Comparison of ENCODE assay signal across 2 cellular contexts in genomic region chr9:73023025-73023541, GRCh38.
TF ChIP-seq lines count a peak whose summit lies in the region.

No MANE protein-coding gene starts in this region.

TF ChIP-seq in SK-N-SH treated with all-trans-retinoic acid at 6 μM for 48 hours, 23 proteins besides CTCF, POLR2A, EP300 and RAD21 (continued from another document):
- TF ChIP-seq, protein P1, sequence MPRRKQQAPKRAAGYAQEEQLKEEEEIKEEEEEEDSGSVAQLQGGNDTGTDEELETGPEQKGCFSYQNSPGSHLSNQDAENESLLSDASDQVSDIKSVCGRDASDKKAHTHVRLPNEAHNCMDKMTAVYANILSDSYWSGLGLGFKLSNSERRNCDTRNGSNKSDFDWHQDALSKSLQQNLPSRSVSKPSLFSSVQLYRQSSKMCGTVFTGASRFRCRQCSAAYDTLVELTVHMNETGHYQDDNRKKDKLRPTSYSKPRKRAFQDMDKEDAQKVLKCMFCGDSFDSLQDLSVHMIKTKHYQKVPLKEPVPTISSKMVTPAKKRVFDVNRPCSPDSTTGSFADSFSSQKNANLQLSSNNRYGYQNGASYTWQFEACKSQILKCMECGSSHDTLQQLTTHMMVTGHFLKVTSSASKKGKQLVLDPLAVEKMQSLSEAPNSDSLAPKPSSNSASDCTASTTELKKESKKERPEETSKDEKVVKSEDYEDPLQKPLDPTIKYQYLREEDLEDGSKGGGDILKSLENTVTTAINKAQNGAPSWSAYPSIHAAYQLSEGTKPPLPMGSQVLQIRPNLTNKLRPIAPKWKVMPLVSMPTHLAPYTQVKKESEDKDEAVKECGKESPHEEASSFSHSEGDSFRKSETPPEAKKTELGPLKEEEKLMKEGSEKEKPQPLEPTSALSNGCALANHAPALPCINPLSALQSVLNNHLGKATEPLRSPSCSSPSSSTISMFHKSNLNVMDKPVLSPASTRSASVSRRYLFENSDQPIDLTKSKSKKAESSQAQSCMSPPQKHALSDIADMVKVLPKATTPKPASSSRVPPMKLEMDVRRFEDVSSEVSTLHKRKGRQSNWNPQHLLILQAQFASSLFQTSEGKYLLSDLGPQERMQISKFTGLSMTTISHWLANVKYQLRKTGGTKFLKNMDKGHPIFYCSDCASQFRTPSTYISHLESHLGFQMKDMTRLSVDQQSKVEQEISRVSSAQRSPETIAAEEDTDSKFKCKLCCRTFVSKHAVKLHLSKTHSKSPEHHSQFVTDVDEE (CRISPR knock-in tag; IDR thresholded peaks at IDR 0.05): no peak
- no peak for TF ChIP-seq SNAI2 (CRISPR knock-in tag; IDR thresholded peaks at IDR 0.05)
- no peak for TF ChIP-seq GLIS3 (CRISPR knock-in tag; IDR thresholded peaks at IDR 0.05)
- no peak for TF ChIP-seq CREB5 (CRISPR knock-in tag; IDR thresholded peaks at IDR 0.05; ENCODE audit: low read depth)
- no peak for TF ChIP-seq ZNF565 (CRISPR knock-in tag; conservative IDR thresholded peaks at IDR 0.05; ENCODE audit: low read depth)
- TF ChIP-seq, protein P2, sequence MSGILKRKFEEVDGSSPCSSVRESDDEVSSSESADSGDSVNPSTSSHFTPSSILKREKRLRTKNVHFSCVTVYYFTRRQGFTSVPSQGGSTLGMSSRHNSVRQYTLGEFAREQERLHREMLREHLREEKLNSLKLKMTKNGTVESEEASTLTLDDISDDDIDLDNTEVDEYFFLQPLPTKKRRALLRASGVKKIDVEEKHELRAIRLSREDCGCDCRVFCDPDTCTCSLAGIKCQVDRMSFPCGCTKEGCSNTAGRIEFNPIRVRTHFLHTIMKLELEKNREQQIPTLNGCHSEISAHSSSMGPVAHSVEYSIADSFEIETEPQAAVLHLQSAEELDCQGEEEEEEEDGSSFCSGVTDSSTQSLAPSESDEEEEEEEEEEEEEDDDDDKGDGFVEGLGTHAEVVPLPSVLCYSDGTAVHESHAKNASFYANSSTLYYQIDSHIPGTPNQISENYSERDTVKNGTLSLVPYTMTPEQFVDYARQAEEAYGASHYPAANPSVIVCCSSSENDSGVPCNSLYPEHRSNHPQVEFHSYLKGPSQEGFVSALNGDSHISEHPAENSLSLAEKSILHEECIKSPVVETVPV (CRISPR knock-in tag; IDR thresholded peaks at IDR 0.05): no peak
- TF ChIP-seq ESRRG (CRISPR knock-in tag; IDR thresholded peaks at IDR 0.05): no peak
- no peak for TF ChIP-seq CSDC2 (CRISPR knock-in tag; IDR thresholded peaks at IDR 0.05)
- no peak for TF ChIP-seq ZC3H10 (CRISPR knock-in tag; IDR thresholded peaks at IDR 0.05)
- no peak for TF ChIP-seq OSR1 (CRISPR knock-in tag; IDR thresholded peaks at IDR 0.05)
- no peak for TF ChIP-seq RARB (CRISPR knock-in tag; IDR thresholded peaks at IDR 0.05)
TF ChIP-seq in SK-N-SH treated with all-trans-retinoic acid at 6 μM for 48 hours: peak in this region for 0.

TF ChIP-seq in K562, 482 proteins besides CTCF, POLR2A, EP300 and RAD21 (continued from another document and continues in another):
- TF ChIP-seq CXXC5 (CRISPR knock-in tag; IDR thresholded peaks at IDR 0.05): peak; percentile 34; the same call in 1 of the 2 replicates
- TF ChIP-seq, protein P3, sequence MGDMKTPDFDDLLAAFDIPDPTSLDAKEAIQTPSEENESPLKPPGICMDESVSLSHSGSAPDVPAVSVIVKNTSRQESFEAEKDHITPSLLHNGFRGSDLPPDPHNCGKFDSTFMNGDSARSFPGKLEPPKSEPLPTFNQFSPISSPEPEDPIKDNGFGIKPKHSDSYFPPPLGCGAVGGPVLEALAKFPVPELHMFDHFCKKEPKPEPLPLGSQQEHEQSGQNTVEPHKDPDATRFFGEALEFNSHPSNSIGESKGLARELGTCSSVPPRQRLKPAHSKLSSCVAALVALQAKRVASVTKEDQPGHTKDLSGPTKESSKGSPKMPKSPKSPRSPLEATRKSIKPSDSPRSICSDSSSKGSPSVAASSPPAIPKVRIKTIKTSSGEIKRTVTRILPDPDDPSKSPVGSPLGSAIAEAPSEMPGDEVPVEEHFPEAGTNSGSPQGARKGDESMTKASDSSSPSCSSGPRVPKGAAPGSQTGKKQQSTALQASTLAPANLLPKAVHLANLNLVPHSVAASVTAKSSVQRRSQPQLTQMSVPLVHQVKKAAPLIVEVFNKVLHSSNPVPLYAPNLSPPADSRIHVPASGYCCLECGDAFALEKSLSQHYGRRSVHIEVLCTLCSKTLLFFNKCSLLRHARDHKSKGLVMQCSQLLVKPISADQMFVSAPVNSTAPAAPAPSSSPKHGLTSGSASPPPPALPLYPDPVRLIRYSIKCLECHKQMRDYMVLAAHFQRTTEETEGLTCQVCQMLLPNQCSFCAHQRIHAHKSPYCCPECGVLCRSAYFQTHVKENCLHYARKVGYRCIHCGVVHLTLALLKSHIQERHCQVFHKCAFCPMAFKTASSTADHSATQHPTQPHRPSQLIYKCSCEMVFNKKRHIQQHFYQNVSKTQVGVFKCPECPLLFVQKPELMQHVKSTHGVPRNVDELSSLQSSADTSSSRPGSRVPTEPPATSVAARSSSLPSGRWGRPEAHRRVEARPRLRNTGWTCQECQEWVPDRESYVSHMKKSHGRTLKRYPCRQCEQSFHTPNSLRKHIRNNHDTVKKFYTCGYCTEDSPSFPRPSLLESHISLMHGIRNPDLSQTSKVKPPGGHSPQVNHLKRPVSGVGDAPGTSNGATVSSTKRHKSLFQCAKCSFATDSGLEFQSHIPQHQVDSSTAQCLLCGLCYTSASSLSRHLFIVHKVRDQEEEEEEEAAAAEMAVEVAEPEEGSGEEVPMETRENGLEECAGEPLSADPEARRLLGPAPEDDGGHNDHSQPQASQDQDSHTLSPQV (IDR thresholded peaks at IDR 0.05): 0 out of 2 replicates have a peak, but pooled peaks have one; percentile 42
- TF ChIP-seq CEBPB (tag; IDR thresholded peaks at IDR 0.05): peak; percentile 51
- peak in 1 of 2 experiments; percentile 28; a peak in 1 of 4 replicates for TF ChIP-seq FOXA3 (CRISPR knock-in tag; conservative IDR thresholded peaks at IDR 0.05 in 1 of 2, IDR thresholded peaks at IDR 0.05 in 1 of 2)
- TF ChIP-seq ZNF639 (CRISPR knock-in tag; conservative IDR thresholded peaks at IDR 0.05 in 1 of 2, IDR thresholded peaks at IDR 0.05 in 1 of 2): peak in 1 of 2 experiments; percentile 41; a peak in 1 of 4 replicates
- TF ChIP-seq, protein P4, sequence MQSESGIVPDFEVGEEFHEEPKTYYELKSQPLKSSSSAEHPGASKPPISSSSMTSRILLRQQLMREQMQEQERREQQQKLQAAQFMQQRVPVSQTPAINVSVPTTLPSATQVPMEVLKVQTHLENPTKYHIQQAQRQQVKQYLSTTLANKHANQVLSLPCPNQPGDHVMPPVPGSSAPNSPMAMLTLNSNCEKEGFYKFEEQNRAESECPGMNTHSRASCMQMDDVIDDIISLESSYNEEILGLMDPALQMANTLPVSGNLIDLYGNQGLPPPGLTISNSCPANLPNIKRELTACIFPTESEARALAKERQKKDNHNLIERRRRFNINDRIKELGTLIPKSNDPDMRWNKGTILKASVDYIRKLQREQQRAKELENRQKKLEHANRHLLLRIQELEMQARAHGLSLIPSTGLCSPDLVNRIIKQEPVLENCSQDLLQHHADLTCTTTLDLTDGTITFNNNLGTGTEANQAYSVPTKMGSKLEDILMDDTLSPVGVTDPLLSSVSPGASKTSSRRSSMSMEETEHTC (IDR thresholded peaks at IDR 0.05): no peak
- TF ChIP-seq MTA1 (IDR thresholded peaks at IDR 0.05; ENCODE audit: borderline replicate concordance): peak; percentile 13; the same call in 1 of the 2 replicates
- TF ChIP-seq ZNF224 (CRISPR knock-in tag; IDR thresholded peaks at IDR 0.05): no peak
- peak; percentile 39; the same call in 1 of the 2 replicates for TF ChIP-seq CREM (IDR thresholded peaks at IDR 0.05; ENCODE audit: low read depth)
- TF ChIP-seq ZNF175 (CRISPR knock-in tag; IDR thresholded peaks at IDR 0.05; ENCODE audit: low read depth): 0 out of 2 replicates have a peak, but pooled peaks have one; percentile 23
- peak; percentile 81 for TF ChIP-seq CC2D1A (IDR thresholded peaks at IDR 0.05)
- TF ChIP-seq ETV1 (tag; conservative IDR thresholded peaks at IDR 0.05; ENCODE audit: low read depth): peak; percentile 78
- TF ChIP-seq PBX2 (CRISPR knock-in tag; IDR thresholded peaks at IDR 0.05; ENCODE audit: low read depth): no peak
- TF ChIP-seq PBX2 (tag; conservative IDR thresholded peaks at IDR 0.05; ENCODE audit: low read depth): peak; percentile 48
- TF ChIP-seq ZNF3 (CRISPR knock-in tag; IDR thresholded peaks at IDR 0.05): no peak
- TF ChIP-seq GABPA (tag; conservative IDR thresholded peaks at IDR 0.05; ENCODE audit: low read depth): peak; percentile 47
- no peak for TF ChIP-seq ZSCAN32 (CRISPR knock-in tag; IDR thresholded peaks at IDR 0.05)
- TF ChIP-seq ESRRA (IDR thresholded peaks at IDR 0.05; ENCODE audit: borderline replicate concordance, low read depth): peak; percentile 35; the same call in 1 of the 2 replicates
- peak; percentile 45; the same call in 1 of the 2 replicates for TF ChIP-seq L3MBTL2 (IDR thresholded peaks at IDR 0.05)
- no peak for TF ChIP-seq HCFC1 (IDR thresholded peaks at IDR 0.05; ENCODE audit: low read depth, low read length)
- TF ChIP-seq HMGN3 (IDR thresholded peaks at IDR 0.05; ENCODE audit: borderline replicate concordance, extremely low read depth, insufficient read length, low read depth, low read length): no peak
- TF ChIP-seq CHAMP1 (IDR thresholded peaks at IDR 0.05): peak; percentile 87
- no peak for TF ChIP-seq CHD2 (IDR thresholded peaks at IDR 0.05; ENCODE audit: low read depth, low read length)
- TF ChIP-seq CBX3 (IDR thresholded peaks at IDR 0.05; ENCODE audit: borderline replicate concordance in 1 of 2, low read length in 2 of 2): peak in 1 of 2 experiments; percentile 50; a peak in 2 of 3 replicates
- TF ChIP-seq CEBPG (CRISPR knock-in tag; IDR thresholded peaks at IDR 0.05): no peak
- peak in 1 of 2 experiments; percentile 56; a peak in 2 of 4 replicates for TF ChIP-seq CEBPG (tag; conservative IDR thresholded peaks at IDR 0.05 in 1 of 2, IDR thresholded peaks at IDR 0.05 in 1 of 2)
- TF ChIP-seq ATF1 (CRISPR knock-in tag; IDR thresholded peaks at IDR 0.05): no peak
- TF ChIP-seq ATF1 (tag; IDR thresholded peaks at IDR 0.05): peak; percentile 58
- peak; percentile 75 for TF ChIP-seq HMBOX1 (IDR thresholded peaks at IDR 0.05)
- peak; percentile 48 for TF ChIP-seq FOXM1 (IDR thresholded peaks at IDR 0.05; ENCODE audit: low read depth)
- no peak for TF ChIP-seq FOXM1 (CRISPR knock-in tag; IDR thresholded peaks at IDR 0.05; ENCODE audit: low read depth)
- TF ChIP-seq SRF (CRISPR knock-in tag; IDR thresholded peaks at IDR 0.05): 0 out of 4 replicates have a peak, but pooled peaks of 1 of the 2 experiments have one; percentile 21
- TF ChIP-seq, protein P5, sequence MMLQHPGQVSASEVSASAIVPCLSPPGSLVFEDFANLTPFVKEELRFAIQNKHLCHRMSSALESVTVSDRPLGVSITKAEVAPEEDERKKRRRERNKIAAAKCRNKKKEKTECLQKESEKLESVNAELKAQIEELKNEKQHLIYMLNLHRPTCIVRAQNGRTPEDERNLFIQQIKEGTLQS (IDR thresholded peaks at IDR 0.05): peak; percentile 60
- TF ChIP-seq, protein P5 (CRISPR knock-in tag; conservative IDR thresholded peaks at IDR 0.05): no peak
